Comparison of ENCODE assay signal across 1 cellular context in the genomic region with DNA sequence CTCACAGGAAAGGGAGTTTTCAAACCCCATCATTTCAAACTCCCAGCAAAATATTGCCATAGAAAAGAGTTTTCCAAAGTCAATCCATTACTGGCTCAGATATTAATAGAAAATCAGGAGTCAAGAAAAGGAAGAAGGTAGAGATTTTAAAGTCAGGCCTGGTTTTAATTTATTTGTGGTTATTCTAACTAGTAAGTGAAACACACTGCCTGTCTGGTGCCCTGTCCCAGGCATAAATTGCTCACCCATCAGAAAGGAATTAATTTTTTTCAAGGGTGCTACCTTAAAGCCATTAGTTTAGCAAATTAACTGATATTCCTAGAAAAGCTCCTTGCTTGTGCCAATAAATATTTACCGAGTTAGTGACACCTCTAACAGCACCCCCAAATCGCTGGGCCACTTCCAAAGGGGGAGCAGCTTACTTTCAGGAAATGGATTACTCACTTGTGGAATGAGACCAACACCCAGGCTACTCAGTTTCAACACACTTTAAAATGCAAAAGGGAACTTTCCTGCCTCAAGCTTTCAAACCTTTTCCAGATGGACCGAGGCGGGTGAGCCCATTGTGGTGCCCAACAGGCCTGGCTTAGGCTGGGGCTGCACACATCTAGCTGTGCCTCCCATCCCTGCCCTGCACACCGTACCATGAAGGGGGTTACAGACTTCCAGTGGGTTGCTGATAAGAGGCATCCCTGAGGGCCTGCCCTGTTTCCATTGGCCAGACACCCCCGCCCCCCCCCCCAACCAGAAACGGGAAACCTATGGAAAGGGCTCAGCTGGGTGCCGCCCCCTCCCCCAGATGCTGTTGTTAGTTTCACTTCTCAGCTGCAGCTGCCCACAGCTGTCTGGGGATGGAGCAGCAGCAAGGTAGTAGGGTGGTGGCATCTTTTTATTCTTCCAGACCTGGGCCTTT.
TF ChIP-seq lines count a peak whose summit lies in the region.

No MANE protein-coding gene starts in this region.

TF ChIP-seq in HCT116, 20 proteins besides CTCF, POLR2A, EP300 and RAD21 (continued from another document):
- no peak for TF ChIP-seq JUND (IDR thresholded peaks at IDR 0.05)
- no peak for TF ChIP-seq ZNF274 (IDR thresholded peaks at IDR 0.05; ENCODE audit: low read depth, low read length)
- no peak for TF ChIP-seq EZH2 (IDR thresholded peaks at IDR 0.05)
- no peak for TF ChIP-seq SIN3A (IDR thresholded peaks at IDR 0.05; ENCODE audit: low read depth)
- no peak for TF ChIP-seq YY1 (IDR thresholded peaks at IDR 0.05; ENCODE audit: extremely low read depth, insufficient replicate concordance, low read depth, low read length)
- no peak for TF ChIP-seq FOSL1 (IDR thresholded peaks at IDR 0.05; ENCODE audit: low read depth)
- TF ChIP-seq ZBTB33 (IDR thresholded peaks at IDR 0.05; ENCODE audit: extremely low read depth, insufficient replicate concordance, low read length): no peak
- no peak for TF ChIP-seq TCF7L2 (IDR thresholded peaks at IDR 0.05; ENCODE audit: borderline replicate concordance, extremely low read depth, insufficient read depth, insufficient read length)
- TF ChIP-seq SRF (IDR thresholded peaks at IDR 0.05; ENCODE audit: low read depth): no peak
- TF ChIP-seq ELF1 (IDR thresholded peaks at IDR 0.05; ENCODE audit: borderline replicate concordance, low read depth): no peak
- TF ChIP-seq, protein P1, sequence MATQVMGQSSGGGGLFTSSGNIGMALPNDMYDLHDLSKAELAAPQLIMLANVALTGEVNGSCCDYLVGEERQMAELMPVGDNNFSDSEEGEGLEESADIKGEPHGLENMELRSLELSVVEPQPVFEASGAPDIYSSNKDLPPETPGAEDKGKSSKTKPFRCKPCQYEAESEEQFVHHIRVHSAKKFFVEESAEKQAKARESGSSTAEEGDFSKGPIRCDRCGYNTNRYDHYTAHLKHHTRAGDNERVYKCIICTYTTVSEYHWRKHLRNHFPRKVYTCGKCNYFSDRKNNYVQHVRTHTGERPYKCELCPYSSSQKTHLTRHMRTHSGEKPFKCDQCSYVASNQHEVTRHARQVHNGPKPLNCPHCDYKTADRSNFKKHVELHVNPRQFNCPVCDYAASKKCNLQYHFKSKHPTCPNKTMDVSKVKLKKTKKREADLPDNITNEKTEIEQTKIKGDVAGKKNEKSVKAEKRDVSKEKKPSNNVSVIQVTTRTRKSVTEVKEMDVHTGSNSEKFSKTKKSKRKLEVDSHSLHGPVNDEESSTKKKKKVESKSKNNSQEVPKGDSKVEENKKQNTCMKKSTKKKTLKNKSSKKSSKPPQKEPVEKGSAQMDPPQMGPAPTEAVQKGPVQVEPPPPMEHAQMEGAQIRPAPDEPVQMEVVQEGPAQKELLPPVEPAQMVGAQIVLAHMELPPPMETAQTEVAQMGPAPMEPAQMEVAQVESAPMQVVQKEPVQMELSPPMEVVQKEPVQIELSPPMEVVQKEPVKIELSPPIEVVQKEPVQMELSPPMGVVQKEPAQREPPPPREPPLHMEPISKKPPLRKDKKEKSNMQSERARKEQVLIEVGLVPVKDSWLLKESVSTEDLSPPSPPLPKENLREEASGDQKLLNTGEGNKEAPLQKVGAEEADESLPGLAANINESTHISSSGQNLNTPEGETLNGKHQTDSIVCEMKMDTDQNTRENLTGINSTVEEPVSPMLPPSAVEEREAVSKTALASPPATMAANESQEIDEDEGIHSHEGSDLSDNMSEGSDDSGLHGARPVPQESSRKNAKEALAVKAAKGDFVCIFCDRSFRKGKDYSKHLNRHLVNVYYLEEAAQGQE (IDR thresholded peaks at IDR 0.05; ENCODE audit: low read depth): no peak
